ENCODE assay signal across 14 cellular contexts in the genomic region with DNA sequence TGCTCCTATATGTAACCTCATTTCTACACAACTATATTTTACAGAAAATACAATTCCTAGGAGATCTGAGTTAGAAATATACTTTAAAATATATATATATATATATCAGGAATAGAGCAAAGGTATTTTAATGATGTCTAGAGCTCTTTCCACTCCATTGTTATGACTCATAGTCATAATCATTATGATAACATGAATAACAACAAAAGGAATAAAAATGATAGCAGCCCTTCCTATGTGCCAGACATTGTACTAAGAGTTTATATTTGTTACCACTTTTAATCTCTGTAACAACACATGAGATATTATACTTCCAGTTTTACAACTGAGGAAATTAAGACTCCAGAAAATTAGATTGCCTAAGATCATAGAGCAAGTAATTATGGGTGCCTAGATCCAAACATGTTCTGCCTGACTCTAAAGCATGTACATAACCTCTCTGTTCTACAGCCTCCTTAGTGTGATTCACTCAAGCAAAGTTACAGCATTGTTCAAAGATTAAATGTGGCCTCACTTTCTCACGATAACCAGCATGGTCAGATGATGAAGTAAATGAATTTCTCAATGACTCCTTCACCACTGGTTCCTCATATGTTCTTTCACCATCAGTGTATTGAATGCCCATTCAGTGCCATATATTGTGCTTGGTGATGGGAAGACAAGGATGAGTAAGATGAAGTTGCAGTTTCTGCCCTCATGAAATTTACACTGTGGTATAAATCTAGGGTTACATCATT.
DNase-seq lines count a peak whose midpoint lies in the region; FAIRE-seq and TF ChIP-seq lines count a peak whose summit lies in the region.
"Had no signal": no experiment of that assay in that cellular context is flagged by ENCODE, and none has a peak within 500 bp of the region (broad histone marks: within the 10 kb centered on the region; RNA-seq: fewer than 3 reads in every experiment).

No MANE protein-coding gene starts in this region.

- peak overlapping the region; percentile 67 for H3K27ac ChIP-seq in endothelial cell of umbilical vein (ENCODE audit: insufficient read depth, low read depth, low read length)

- intact Hi-C loops in endothelial cell of umbilical vein (cut with micrococcal nuclease): no loop called here

- H3K9me1 ChIP-seq in endothelial cell of umbilical vein (replicated peaks; ENCODE audit: control insufficient read depth, extremely low read depth, insufficient read depth, low read length): no peaks in the 10 kb centered on the region

- no peaks in the 10 kb centered on the region for H3K79me2 ChIP-seq in endothelial cell of umbilical vein (ENCODE audit: control insufficient read depth, insufficient read depth, low read length)

- H3K4me2 ChIP-seq in endothelial cell of umbilical vein (ENCODE audit: insufficient read depth, low read length): peak overlapping the region; percentile 14

- POLR2A ChIA-PET in endothelial cell of umbilical vein (lab: Charles Lee): no interaction called here

- H2AFZ ChIP-seq in endothelial cell of umbilical vein (ENCODE audit: low read depth, low read length): peak overlapping the region; percentile 21

- dilution Hi-C loops in endothelial cell of umbilical vein (cut with MboI; ENCODE audit: extremely low pct_ligation_motif_present, low sequenced_read_pairs): no loop called here

- no TSS peak for BruUV-seq in endothelial cell of umbilical vein (replicated peaks; lab: Mats Ljungman, UMichigan)

- H3K9ac ChIP-seq in endothelial cell of umbilical vein (replicated peaks; ENCODE audit: extremely low read depth, insufficient read depth, low read length): peak overlapping the region; percentile 54

- H4K20me1 ChIP-seq in endothelial cell of umbilical vein (replicated peaks; ENCODE audit: control insufficient read depth, extremely low read depth, insufficient read depth, low read length): no peaks in the 10 kb centered on the region

- TF ChIP-seq CTCF in endothelial cell of umbilical vein (IDR thresholded peaks at IDR 0.05; ENCODE audit: extremely low read depth in 1 of 2, insufficient read depth in 1 of 2, low read depth in 1 of 2, low read length in 2 of 2): no peak

- CTCF ChIA-PET in endothelial cell of umbilical vein (lab: Charles Lee): interaction anchor here (1.0 to 1.4 kb wide), 3 partner anchors 14 to 949 kb away, joined by 3 read pairs; no protein-coding TSS in a partner anchor

- no peaks in the 10 kb centered on the region for H3K36me3 ChIP-seq in endothelial cell of umbilical vein (ENCODE audit: control insufficient read depth in 2 of 2, extremely low read depth in 1 of 2, insufficient read depth in 2 of 2, low read length in 2 of 2)

- no peak overlapping the region for H3K4me3 ChIP-seq in endothelial cell of umbilical vein (replicated peaks in 1 of 3; ENCODE audit: insufficient read depth in 1 of 3, low read depth in 1 of 3, low read length in 3 of 3)

- peak; percentile 37 for DNase-seq in ELR (ENCODE audit: low read depth)
- peak; percentile 31 for DNase-seq in OCI-M1 (lab: John Stamatoyannopoulos, UW)
- DNase-seq in endothelial cell of umbilical vein (ENCODE audit: low read depth, low spot score): peak; percentile 82
- DNase-seq in myocyte (ENCODE audit: low read depth): peak; percentile 17
- DNase-seq in CD1c-positive myeloid dendritic cell (ENCODE audit: extremely low spot score): no peak
- no peak for DNase-seq in NCI-H1436 (lab: John Stamatoyannopoulos, UW)
- no peak for DNase-seq in HT-29 (ENCODE audit: low spot score)
- no peak for DNase-seq in OCI-M2 (lab: John Stamatoyannopoulos, UW; ENCODE audit: unreplicated experiment)
- DNase-seq: activated naive CD8-positive, alpha-beta T cell treated with anti-CD3 and anti-CD28 coated beads, Interleukin-2, amount 50 U/mL, for 24 hours; immature natural killer cell; stimulated activated CD8-positive, alpha-beta memory T cell treated with anti-CD3 and anti-CD28 coated beads, Interleukin-4, amount 100 ng/mL, for 48 hours; T1000 had no signal

- FAIRE-seq in endothelial cell of umbilical vein (lab: Jason Lieb, UNC): peak; percentile 66
- FAIRE-seq: endometrium, HepG2 had no signal

- H3K9me3 ChIP-seq in endothelial cell of umbilical vein (replicated peaks; ENCODE audit: control insufficient read depth, insufficient read depth, low read length): no peaks in the 10 kb centered on the region

- peaks cover 21% of the 10 kb centered on the region for H3K4me1 ChIP-seq in endothelial cell of umbilical vein (ENCODE audit: control insufficient read depth, extremely low read depth, insufficient read depth, low read length)

- no peaks in the 10 kb centered on the region for H3K27me3 ChIP-seq in endothelial cell of umbilical vein (ENCODE audit: control insufficient read depth in 2 of 2, insufficient read depth in 2 of 2, low read length in 2 of 2)

- no peak for TF ChIP-seq POLR2A in endothelial cell of umbilical vein (IDR thresholded peaks at IDR 0.05; ENCODE audit: low read depth, low read length)

TF ChIP-seq in endothelial cell of umbilical vein, 7 proteins besides CTCF, POLR2A, EP300 and RAD21:
- TF ChIP-seq MYC (IDR thresholded peaks at IDR 0.05; ENCODE audit: low read depth, low read length) (no peak), FOS (IDR thresholded peaks at IDR 0.05; ENCODE audit: borderline replicate concordance, insufficient read depth, low read length) (peak; percentile 60), JUN (IDR thresholded peaks at IDR 0.05; ENCODE audit: borderline replicate concordance, insufficient read depth, insufficient read length, low read depth) (peak; percentile 61), EZH2 (IDR thresholded peaks at IDR 0.05; ENCODE audit: borderline replicate concordance, low read depth, low read length, severe bottlenecking) (no peak)
- TF ChIP-seq, protein P1, sequence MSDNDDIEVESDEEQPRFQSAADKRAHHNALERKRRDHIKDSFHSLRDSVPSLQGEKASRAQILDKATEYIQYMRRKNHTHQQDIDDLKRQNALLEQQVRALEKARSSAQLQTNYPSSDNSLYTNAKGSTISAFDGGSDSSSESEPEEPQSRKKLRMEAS (IDR thresholded peaks at IDR 0.05; ENCODE audit: insufficient read depth, insufficient read length): no peak

Comparison
In these comparisons a context has a peak if more than half of its experiments do, and no peak if none do; other contexts are left out.
1. DNase-seq: peak in ELR (single experiment), OCI-M1 (single experiment), endothelial cell of umbilical vein (single experiment) and myocyte (single experiment); none in CD1c-positive myeloid dendritic cell (single experiment), NCI-H1436 (single experiment), HT-29 (single experiment) and OCI-M2 (single experiment).